8 cellular contexts compared by ENCODE assay signal in the genomic region with DNA sequence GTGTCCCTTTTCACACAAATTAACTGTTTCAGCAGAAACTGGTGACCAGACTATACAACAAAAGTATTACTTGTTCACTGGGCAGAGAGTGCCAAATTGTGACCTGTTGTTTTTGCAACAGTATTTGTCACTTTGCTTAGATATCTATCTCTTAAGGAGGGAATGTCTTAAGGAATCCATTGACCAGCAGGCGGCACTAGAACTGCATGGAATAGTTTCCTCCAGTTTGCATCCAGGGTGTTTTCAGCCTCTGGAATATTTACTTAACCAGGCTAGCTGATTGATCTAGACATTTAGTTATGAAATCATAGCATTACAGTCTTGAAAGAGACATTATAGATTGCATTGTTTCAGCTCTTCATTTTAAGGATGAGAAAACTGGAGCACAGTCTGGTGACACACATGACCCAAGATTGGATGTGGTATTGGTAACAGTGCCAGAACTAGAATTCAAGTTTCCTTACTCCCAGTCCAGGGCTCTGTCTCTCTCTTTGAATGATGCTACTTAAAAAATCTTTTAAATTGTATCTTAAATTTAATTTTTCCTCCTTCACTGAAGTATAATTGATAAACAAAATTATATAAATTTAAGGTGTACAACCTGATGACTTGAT. TPM values are rescaled to one million over a fixed set of nuclear protein-coding genes. Genes with fewer than 3 reads are reported as not detected.
DNase-seq lines count a peak whose midpoint lies in the region; ATAC-seq and TF ChIP-seq lines count a peak whose summit lies in the region.

No MANE protein-coding gene starts in this region.

- H3K9me3 Mint-ChIP-seq in CD4-positive, alpha-beta memory T cell = peaks cover 0 to 19% (median 9%) of the 10 kb centered on the region in 8 donors

- no peak for TF ChIP-seq POLR2A in upper lobe of left lung (IDR thresholded peaks at IDR 0.05)

- H3K27me3 ChIP-seq in brain microvascular endothelial cell (replicated peaks) (peaks cover 6% of the 10 kb centered on the region), upper lobe of left lung (no peaks in the 10 kb centered on the region)
- no peaks in the 10 kb centered on the region for H3K27me3 ChIP-seq in CD4-positive, alpha-beta memory T cell (ENCODE audit: insufficient read depth, low read length)

- in situ Hi-C loops in G401 (cut with HindIII; ENCODE audit: low sequenced_read_pairs) = no loop called here
- in situ Hi-C loops in brain microvascular endothelial cell (cut with HindIII; ENCODE audit: low pct_ligation_motif_present, low sequenced_read_pairs) = no loop called here

- peak; percentile 65 for TF ChIP-seq CTCF in AG04449 (IDR thresholded peaks at IDR 0.05; ENCODE audit: insufficient read depth, low read length, missing control alignments)
- peak; percentile 88 for TF ChIP-seq CTCF in brain microvascular endothelial cell (IDR thresholded peaks at IDR 0.05; ENCODE audit: low read depth, low read length, missing control alignments)
- peak; percentile 47 to 86 (median 68) for TF ChIP-seq CTCF in upper lobe of left lung (IDR thresholded peaks at IDR 0.05)

- POLR2A ChIA-PET in AG04449 (lab: Yijun Ruan, JAX) = no interaction called here
- POLR2A ChIA-PET in CD4-positive, alpha-beta memory T cell (lab: Charles Lee; ENCODE audit: partially characterized antibody) = no interaction called here

- intact Hi-C loops in CD4-positive, alpha-beta memory T cell (cut with micrococcal nuclease) = no loop called here

- no peak for TF ChIP-seq EP300 in upper lobe of left lung (IDR thresholded peaks at IDR 0.05)

- peaks cover 0 to under 1% (median 0%) of the 10 kb centered on the region in 4 donors for H3K9me3 ChIP-seq in upper lobe of left lung
- no peaks in the 10 kb centered on the region for H3K9me3 ChIP-seq in CD4-positive, alpha-beta memory T cell (ENCODE audit: control insufficient read depth in 1 of 2, low read length in 2 of 2)

- H3K36me3 ChIP-seq in brain microvascular endothelial cell (replicated peaks) (no peaks in the 10 kb centered on the region), upper lobe of left lung (no peaks in the 10 kb centered on the region)
- H3K36me3 ChIP-seq in CD4-positive, alpha-beta memory T cell (ENCODE audit: insufficient read depth, low read length) = no peaks in the 10 kb centered on the region

- H3K4me3 ChIP-seq in AG04449 (ENCODE audit: low read depth, low read length) = no peak overlapping the region
- no peak overlapping the region for H3K4me3 ChIP-seq in brain microvascular endothelial cell (ENCODE audit: low read depth, low read length)
- H3K4me3 ChIP-seq in upper lobe of left lung = no peak overlapping the region
- no peak overlapping the region for H3K4me3 ChIP-seq in CD4-positive, alpha-beta memory T cell (ENCODE audit: low read length in 2 of 2)

- H3K27ac ChIP-seq in brain microvascular endothelial cell (no peak overlapping the region), upper lobe of left lung (no peak overlapping the region)
- H3K27ac ChIP-seq in CD4-positive, alpha-beta memory T cell (ENCODE audit: low read depth, low read length) = no peak overlapping the region

- CTCF ChIA-PET in AG04449 (lab: Yijun Ruan, JAX) = interaction anchor here (0.5 to 3.7 kb wide), 23 partner anchors 9 to 317 kb away, joined by 3 to 214 read pairs (median 4); a partner anchor contains a TSS
- CTCF ChIA-PET in CD4-positive, alpha-beta memory T cell (lab: Charles Lee; ENCODE audit: partially characterized antibody) = interaction anchor here (0.7 to 1.8 kb wide), 4 partner anchors 32 to 316 kb away, joined by 3 to 9 read pairs (median 4); no protein-coding TSS in a partner anchor

- peaks cover 0 to 1% of the 10 kb centered on the region in 2 donors for H3K36me3 Mint-ChIP-seq in CD4-positive, alpha-beta memory T cell

- no peaks in the 10 kb centered on the region for H3K4me1 Mint-ChIP-seq in CD4-positive, alpha-beta memory T cell

- H3K27ac Mint-ChIP-seq in CD4-positive, alpha-beta memory T cell = no peak overlapping the region

- H3K4me3 Mint-ChIP-seq in CD4-positive, alpha-beta memory T cell = no peak overlapping the region

- peaks cover 32 to 34% of the 10 kb centered on the region in 2 donors for H3K27me3 Mint-ChIP-seq in CD4-positive, alpha-beta memory T cell

- peak in 1 of 2 donors; percentile 86 for ATAC-seq in upper lobe of left lung (ENCODE audit: low FRiP score in 2 of 2)

- H3K4me1 ChIP-seq in upper lobe of left lung = no peaks in the 10 kb centered on the region
- H3K4me1 ChIP-seq in CD4-positive, alpha-beta memory T cell (ENCODE audit: insufficient read depth, low read length) = no peaks in the 10 kb centered on the region

- DNase-seq in AG04449 (ENCODE audit: low read depth, low spot score) (peak; percentile 23), G401 (ENCODE audit: low spot score) (peak; percentile 21), NCI-H2171 (lab: John Stamatoyannopoulos, UW) (peak; percentile 40), brain microvascular endothelial cell (peak; percentile 82), kidney glomerular epithelial cell (lab: John Stamatoyannopoulos, UW) (peak; percentile 51), upper lobe of left lung (peak in 1 of 2 donors; percentile 44), DMS79 (lab: John Stamatoyannopoulos, UW) (no peak)
- no peak for DNase-seq in CD4-positive, alpha-beta memory T cell

- WGBS in upper lobe of left lung, 2 donors = 0% methylated on average over 1 of the region's 1 CpG

RNA-seq across cellular contexts. Expression of a gene that starts 16.9 kb away (rescaled TPM):
- not detected in 2 replicates for total RNA-seq in G401 (2014; rRNA removed; shearing (Covaris generic))
- total RNA-seq in upper lobe of left lung = not detected
- total RNA-seq in CD4-positive, alpha-beta memory T cell = not detected
- polyA plus RNA-seq in CD4-positive, alpha-beta memory T cell = not detected

RNA-seq across cellular contexts. Expression of a gene that starts 26.8 kb away (rescaled TPM):
- not detected in 2 replicates for total RNA-seq in G401 (2014; rRNA removed; shearing (Covaris generic))
- 1 to 10 TPM in 1 of 6 donors, under 1 TPM in 3, not detected in 2; 0.15 to 1.0 (median 0.24) TPM for total RNA-seq in upper lobe of left lung
- total RNA-seq in CD4-positive, alpha-beta memory T cell = under 1 TPM in 1 of 2 experiments, not detected in 1; 0.06 TPM
- polyA plus RNA-seq in CD4-positive, alpha-beta memory T cell = not detected

RNA-seq across cellular contexts. Expression of a gene that starts 53.2 kb away (rescaled TPM):
- not detected in 2 replicates for total RNA-seq in G401 (2014; rRNA removed; shearing (Covaris generic))
- not detected for total RNA-seq in upper lobe of left lung
- not detected for total RNA-seq in CD4-positive, alpha-beta memory T cell
- polyA plus RNA-seq in CD4-positive, alpha-beta memory T cell = not detected

Comparison
In these comparisons a context has a peak if more than half of its experiments do, and no peak if none do; other contexts are left out.
1. DNase-seq: peak in AG04449 (single experiment), G401 (single experiment), NCI-H2171 (single experiment), brain microvascular endothelial cell (single experiment) and kidney glomerular epithelial cell (single experiment); none in CD4-positive, alpha-beta memory T cell (0 of 5) and DMS79 (single experiment).
2. Peak in every context shown above with its lines, with median percentiles within 50 percentile points of each other: CTCF ChIP-seq.